ENCODE assay signal across 14 cellular contexts in the genomic region with DNA sequence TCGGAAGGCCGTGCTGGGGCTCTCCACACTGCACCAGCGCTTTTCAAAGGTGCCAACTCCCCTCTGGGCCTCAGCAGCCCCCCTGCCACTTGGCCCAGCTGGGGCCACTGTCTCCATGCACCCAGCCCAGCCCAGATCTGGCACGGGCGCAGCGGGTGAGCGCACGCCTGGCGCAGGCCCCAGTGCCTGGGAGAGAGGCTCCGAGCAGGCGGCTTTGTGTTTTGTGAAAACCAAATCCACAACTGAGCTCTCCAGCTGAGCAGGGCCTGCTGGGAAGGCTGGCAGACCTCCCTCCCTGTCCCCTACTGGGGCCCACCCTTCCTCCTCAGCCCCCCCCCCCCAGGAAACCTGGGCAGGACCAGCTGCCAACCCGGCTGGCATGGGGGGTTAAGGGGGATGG. TPM values are rescaled to one million over a fixed set of nuclear protein-coding genes. Genes with fewer than 3 reads are reported as not detected.
A peak's percentile ranks its signal among the peaks of the same experiment; 100 is the strongest.
DNase-seq lines count a peak whose midpoint lies in the region; ATAC-seq and TF ChIP-seq lines count a peak whose summit lies in the region.
"Had no signal": no experiment of that assay in that cellular context is flagged by ENCODE, and none has a peak within 500 bp of the region (broad histone marks: within the 10 kb centered on the region; RNA-seq: fewer than 3 reads in every experiment).

No MANE protein-coding gene starts in this region.

- H2AFZ ChIP-seq in parathyroid adenoma: peak overlapping the region; percentile 41

- TF ChIP-seq CTCF in dorsolateral prefrontal cortex (IDR thresholded peaks at IDR 0.05 in 54 of 56, conservative IDR thresholded peaks at IDR 0.05 in 2 of 56; ENCODE audit: low read depth in 1 of 56, partially characterized antibody in 56 of 56) (peak in 5 of 56 donors; percentile 10 to 26 (median 21)), parathyroid adenoma (IDR thresholded peaks at IDR 0.05) (no peak)

- peaks cover 0 to 2% (median 0%) of the 10 kb centered on the region in 3 donors for H3K36me3 Mint-ChIP-seq in CD8-positive, alpha-beta memory T cell
- H3K36me3 Mint-ChIP-seq: activated naive CD8-positive, alpha-beta T cell treated with anti-CD3 and anti-CD28 coated beads, Interleukin-2, amount 10 ng/mL, durations not matched to agents 7 days and 5 days had no signal

- no peak overlapping the region for H3K9ac ChIP-seq in parathyroid adenoma

- H3K27ac ChIP-seq in dorsolateral prefrontal cortex (peak overlapping the region; percentile 41 to 96 (median 89)), parathyroid adenoma (no peak overlapping the region)
- H3K27ac ChIP-seq in CD8-positive, alpha-beta memory T cell (ENCODE audit: low read depth, low read length): no peak overlapping the region
- H3K27ac ChIP-seq: C4-2B had no signal

- intact Hi-C loops in dorsolateral prefrontal cortex (cut with DNase I): no loop called here

- CTCF ChIA-PET in CD8-positive, alpha-beta memory T cell (lab: Charles Lee): interaction anchor here (1.8 kb wide), 1 partner anchor 11 kb away, joined by 5 read pairs; no protein-coding TSS in a partner anchor

- DNase-seq in Ammon's horn (ENCODE audit: low spot score) (peak; percentile 91), NCI-H2081 (lab: John Stamatoyannopoulos, UW) (peak; percentile 72 to 90), dorsolateral prefrontal cortex (peak; percentile 56 to 93 (median 86)), Kasumi-1 (lab: John Stamatoyannopoulos, UW) (no peak)
- no peak for DNase-seq in CD8-positive, alpha-beta memory T cell
- DNase-seq: activated naive CD8-positive, alpha-beta T cell treated with anti-CD3 and anti-CD28 coated beads, Interleukin-2, amount 10 ng/mL, durations not matched to agents 7 days and 5 days; effector CD4-positive, alpha-beta T cell; H9; KBM-7; stimulated activated CD8-positive, alpha-beta memory T cell treated with anti-CD3 and anti-CD28 coated beads, Interleukin-4, amount 100 ng/mL, for 48 hours had no signal

- H3K4me1 Mint-ChIP-seq in CD8-positive, alpha-beta memory T cell: no peaks in the 10 kb centered on the region
- H3K4me1 Mint-ChIP-seq: activated naive CD8-positive, alpha-beta T cell treated with anti-CD3 and anti-CD28 coated beads, Interleukin-2, amount 10 ng/mL, durations not matched to agents 7 days and 5 days had no signal

- peaks cover 0 to 3% of the 10 kb centered on the region in 2 donors for H3K27me3 Mint-ChIP-seq in CD8-positive, alpha-beta memory T cell
- H3K27me3 Mint-ChIP-seq: activated naive CD8-positive, alpha-beta T cell treated with anti-CD3 and anti-CD28 coated beads, Interleukin-2, amount 10 ng/mL, durations not matched to agents 7 days and 5 days had no signal

- H3K4me3 Mint-ChIP-seq in CD8-positive, alpha-beta memory T cell: no peak overlapping the region
- H3K4me3 Mint-ChIP-seq: activated naive CD8-positive, alpha-beta T cell treated with anti-CD3 and anti-CD28 coated beads, Interleukin-2, amount 10 ng/mL, durations not matched to agents 7 days and 5 days; H9 had no signal

- no peak overlapping the region for H3K27ac Mint-ChIP-seq in CD8-positive, alpha-beta memory T cell
- H3K27ac Mint-ChIP-seq: activated naive CD8-positive, alpha-beta T cell treated with anti-CD3 and anti-CD28 coated beads, Interleukin-2, amount 10 ng/mL, durations not matched to agents 7 days and 5 days; H9 had no signal

- ATAC-seq in GM18511 (IDR thresholded peaks at IDR 0.05; ENCODE audit: unreplicated experiment) (no peak), GM19328 (IDR thresholded peaks at IDR 0.05; ENCODE audit: unreplicated experiment) (no peak)

- H3K4me3 ChIP-seq in dorsolateral prefrontal cortex (peak overlapping the region in 1 of 59 donors; percentile 7), parathyroid adenoma (ENCODE audit: low read depth, low read length) (no peak overlapping the region)
- no peak overlapping the region for H3K4me3 ChIP-seq in CD8-positive, alpha-beta memory T cell (ENCODE audit: low read length)

- H3K4me2 ChIP-seq in parathyroid adenoma (ENCODE audit: low read length): no peak overlapping the region

- H3K4me1 ChIP-seq in parathyroid adenoma: peaks cover 40% of the 10 kb centered on the region
- H3K4me1 ChIP-seq in CD8-positive, alpha-beta memory T cell (ENCODE audit: insufficient read depth, low read length): no peaks in the 10 kb centered on the region

- no peaks in the 10 kb centered on the region for H3K9me3 ChIP-seq in parathyroid adenoma (ENCODE audit: control insufficient read depth, low read length)
- no peaks in the 10 kb centered on the region for H3K9me3 ChIP-seq in CD8-positive, alpha-beta memory T cell (ENCODE audit: low read length)

- no peaks in the 10 kb centered on the region for H3K9me3 Mint-ChIP-seq in CD8-positive, alpha-beta memory T cell
- H3K9me3 Mint-ChIP-seq: activated naive CD8-positive, alpha-beta T cell treated with anti-CD3 and anti-CD28 coated beads, Interleukin-2, amount 10 ng/mL, durations not matched to agents 7 days and 5 days; H9 had no signal

- H3K27me3 ChIP-seq in dorsolateral prefrontal cortex (no peaks in the 10 kb centered on the region), parathyroid adenoma (ENCODE audit: control insufficient read depth, insufficient read depth, low read length) (no peaks in the 10 kb centered on the region)
- H3K27me3 ChIP-seq in CD8-positive, alpha-beta memory T cell (ENCODE audit: insufficient read depth, low read length, poor library complexity, severe bottlenecking): no peaks in the 10 kb centered on the region

- POLR2A ChIA-PET in CD8-positive, alpha-beta memory T cell (lab: Charles Lee): interaction anchor here (0.8 kb wide), 1 partner anchor 100 kb away, joined by 3 read pairs; no protein-coding TSS in a partner anchor

- H3K36me3 ChIP-seq in parathyroid adenoma (ENCODE audit: control insufficient read depth, insufficient read depth, low read length): no peaks in the 10 kb centered on the region
- no peaks in the 10 kb centered on the region for H3K36me3 ChIP-seq in CD8-positive, alpha-beta memory T cell (ENCODE audit: insufficient read depth, low read length)

- H3K79me2 ChIP-seq in parathyroid adenoma: peaks cover 12% of the 10 kb centered on the region

RNA-seq across cellular contexts. Expression of a gene that starts 17.0 kb away (rescaled TPM):
- total RNA-seq in dorsolateral prefrontal cortex: 10 to 100 TPM in 112 of 120 experiments, 1 to 10 TPM in 8; 5.7 to 40.6 (median 16.1) TPM
- 1 to 10 TPM; 4.4 to 4.7 TPM for total RNA-seq in CD8-positive, alpha-beta memory T cell
- 2.5 TPM for polyA plus RNA-seq in CD8-positive, alpha-beta memory T cell

Comparison
In these comparisons a context has a peak if more than half of its experiments do, and no peak if none do; other contexts are left out.
1. DNase-seq: peak in Ammon's horn (single experiment), NCI-H2081 (2 of 2) and dorsolateral prefrontal cortex (10 of 10); none in CD8-positive, alpha-beta memory T cell (0 of 5) and Kasumi-1 (0 of 2).
2. H3K27ac ChIP-seq: peak in dorsolateral prefrontal cortex (59 of 59); none in parathyroid adenoma (single experiment) and CD8-positive, alpha-beta memory T cell (single experiment).